In genomic region chr11:132640952-132641351, GRCh38 we compare ENCODE assay signal across 19 cellular contexts.
"Had no signal": no experiment of that assay in that cellular context is flagged by ENCODE, and none has a peak within 500 bp of the region (broad histone marks: within the 10 kb centered on the region; RNA-seq: fewer than 3 reads in every experiment).

No MANE protein-coding gene starts in this region.

- ATAC-seq: activated CD4-positive, CD25-positive, alpha-beta regulatory T cell treated with anti-CD3 and anti-CD28 coated beads, Interleukin-2, amount 50 U/mL, for 24 hours; activated naive CD4-positive, alpha-beta T cell treated with anti-CD3 and anti-CD28 coated beads, Interleukin-2, amount 50 U/mL, for 72 hours; gastroesophageal sphincter; left ventricle myocardium superior had no signal

- H3K27ac Mint-ChIP-seq: activated CD4-positive, alpha-beta T cell treated with anti-CD3 and anti-CD28 coated beads, Interleukin-2, amount 10 ng/mL, durations not matched to agents 7 days and 5 days; activated naive CD4-positive, alpha-beta T cell treated with anti-CD3 and anti-CD28 coated beads, Interleukin-2, amount 50 U/mL, for 72 hours; endodermal cell; natural killer cell treated with Interleukin-12 subunit alpha and Interleukin-12 subunit beta and Interleukin-15 and Interleukin-18, amount 100 ng/mL, for 72 hours; stimulated activated naive CD8-positive, alpha-beta T cell treated with anti-CD3 and anti-CD28 coated beads, Interleukin-15, Interleukin-2, amounts not matched to agents 100 ng/mL and 50 ng/mL, for 24 hours; T-helper 2 cell treated with Interferon-gamma antibody and Interleukin-4, amounts not matched to agents 5 μg/mL and 100 μg/mL, for 36 hours had no signal

- H3K4me1 Mint-ChIP-seq: activated CD4-positive, alpha-beta T cell treated with anti-CD3 and anti-CD28 coated beads, Interleukin-2, amount 10 ng/mL, durations not matched to agents 7 days and 5 days had no signal

- H3K36me3 Mint-ChIP-seq: activated naive CD4-positive, alpha-beta T cell treated with anti-CD3 and anti-CD28 coated beads, Interleukin-2, amount 50 U/mL, for 72 hours; natural killer cell treated with Interleukin-12 subunit alpha and Interleukin-12 subunit beta and Interleukin-15 and Interleukin-18, amount 100 ng/mL, for 72 hours had no signal

- H3K9me3 ChIP-seq: breast epithelium, gastroesophageal sphincter, ovary, prostate gland, tibial nerve had no signal

- H3K9me3 Mint-ChIP-seq: activated CD4-positive, alpha-beta T cell treated with anti-CD3 and anti-CD28 coated beads, Interleukin-2, amount 10 ng/mL, durations not matched to agents 7 days and 5 days; endodermal cell; stimulated activated naive CD8-positive, alpha-beta T cell treated with anti-CD3 and anti-CD28 coated beads, Interleukin-15, Interleukin-2, amounts not matched to agents 100 ng/mL and 50 ng/mL, for 24 hours; T-helper 2 cell treated with Interferon-gamma antibody and Interleukin-4, amounts not matched to agents 5 μg/mL and 100 μg/mL, for 36 hours had no signal

- H3K27me3 Mint-ChIP-seq: activated CD4-positive, alpha-beta T cell treated with anti-CD3 and anti-CD28 coated beads, Interleukin-2, amount 10 ng/mL, durations not matched to agents 7 days and 5 days; natural killer cell treated with Interleukin-12 subunit alpha and Interleukin-12 subunit beta and Interleukin-15 and Interleukin-18, amount 100 ng/mL, for 72 hours had no signal

- DNase-seq: activated CD4-positive, alpha-beta T cell treated with anti-CD3 and anti-CD28 coated beads, Interleukin-2, amount 10 ng/mL, durations not matched to agents 7 days and 5 days; activated T-cell treated with anti-CD3 and anti-CD28 coated beads, Interleukin-2, amount 50 U/mL, for 1 hour; amniotic stem cell; cerebellar nuclear complex; endodermal cell; head of caudate nucleus; hypothalamus; left ventricle myocardium superior; ovary; stimulated activated CD4-positive, alpha-beta T cell treated with anti-CD3 and anti-CD28 coated beads, Interleukin-4, amount 100 ng/mL, for 24 hours had no signal

- H3K4me3 Mint-ChIP-seq: activated CD4-positive, alpha-beta T cell treated with anti-CD3 and anti-CD28 coated beads, Interleukin-2, amount 10 ng/mL, durations not matched to agents 7 days and 5 days; endodermal cell; natural killer cell treated with Interleukin-12 subunit alpha and Interleukin-12 subunit beta and Interleukin-15 and Interleukin-18, amount 100 ng/mL, for 72 hours; stimulated activated naive CD8-positive, alpha-beta T cell treated with anti-CD3 and anti-CD28 coated beads, Interleukin-15, Interleukin-2, amounts not matched to agents 100 ng/mL and 50 ng/mL, for 24 hours; T-helper 2 cell treated with Interferon-gamma antibody and Interleukin-4, amounts not matched to agents 5 μg/mL and 100 μg/mL, for 36 hours had no signal
